ENCODE assay signal across 24 cellular contexts in genomic region chr3:197603317-197603933, GRCh38. TPM values are rescaled to one million over a fixed set of nuclear protein-coding genes. Genes with fewer than 3 reads are reported as not detected.
DNase-seq lines count a peak whose midpoint lies in the region; ATAC-seq, FAIRE-seq and TF ChIP-seq lines count a peak whose summit lies in the region.
"Had no signal": no experiment of that assay in that cellular context is flagged by ENCODE, and none has a peak within 500 bp of the region (broad histone marks: within the 10 kb centered on the region; RNA-seq: fewer than 3 reads in every experiment).

No MANE protein-coding gene starts in this region.

- TF ChIP-seq POLR2A in HepG2 (IDR thresholded peaks at IDR 0.05; ENCODE audit: insufficient read depth in 1 of 2, low read depth in 2 of 2, low read length in 2 of 2) = no peak
- TF ChIP-seq POLR2A in right lobe of liver (IDR thresholded peaks at IDR 0.05) = no peak
- TF ChIP-seq POLR2A in K562 (conservative IDR thresholded peaks at IDR 0.05) = no peak

- TF ChIP-seq RAD21 in HepG2 (CRISPR knock-in tag; IDR thresholded peaks at IDR 0.05) = no peak
- no peak for TF ChIP-seq RAD21 in K562 (CRISPR knock-in tag; conservative IDR thresholded peaks at IDR 0.05 in 1 of 2, IDR thresholded peaks at IDR 0.05 in 1 of 2)

- H3K4me1 Mint-ChIP-seq in naive thymus-derived CD8-positive, alpha-beta T cell = peaks cover 4 to 12% (median 8%) of the 10 kb centered on the region in 4 donors

- H3K36me3 Mint-ChIP-seq in naive thymus-derived CD8-positive, alpha-beta T cell = peaks cover 0 to 21% (median 0%) of the 10 kb centered on the region in 3 donors

- H4K20me1 ChIP-seq in HepG2 (ENCODE audit: insufficient read depth, low read length) = no peaks in the 10 kb centered on the region
- no peaks in the 10 kb centered on the region for H4K20me1 ChIP-seq in K562 (replicated peaks; ENCODE audit: control insufficient read depth, insufficient read depth, low read length)

- H3K36me3 ChIP-seq in HepG2 (replicated peaks in 1 of 2; ENCODE audit: control insufficient read depth in 1 of 2, insufficient read depth in 2 of 2, low read length in 2 of 2) (peaks cover 9 to 20% of the 10 kb centered on the region in 2 experiments), right lobe of liver (peaks cover 0 to 26% (median 4%) of the 10 kb centered on the region in 4 donors), K562 (ENCODE audit: control insufficient read depth, insufficient read depth, low read length) (peaks cover 25% of the 10 kb centered on the region; the same call in 2 of the 3 replicates)

- H3K4me3 ChIP-seq in HepG2 (replicated peaks in 1 of 3; ENCODE audit: insufficient read depth in 1 of 3, low read depth in 2 of 3, low read length in 3 of 3) (no peak overlapping the region), right lobe of liver (no peak overlapping the region), K562 (no peak overlapping the region), foreskin fibroblast (ENCODE audit: low read depth in 1 of 2, low read length in 2 of 2) (no peak overlapping the region)

- no peaks in the 10 kb centered on the region for H3K9me3 ChIP-seq in HepG2 (ENCODE audit: low read length)
- H3K9me3 ChIP-seq in right lobe of liver = no peaks in the 10 kb centered on the region
- no peaks in the 10 kb centered on the region for H3K9me3 ChIP-seq in K562 (replicated peaks; ENCODE audit: control insufficient read depth, insufficient read depth, low read depth, low read length)

- CTCF ChIA-PET in HepG2 (lab: Yijun Ruan, JAX; ENCODE audit: low intra/inter-chr PET ratio, low total read pairs) = no interaction called here
- CTCF ChIA-PET in K562 (lab: Yijun Ruan, JAX; ENCODE audit: low intra/inter-chr PET ratio) = no interaction called here

- H3K9ac ChIP-seq in HepG2 (ENCODE audit: insufficient read depth, low read depth, low read length) (no peak overlapping the region), K562 (ENCODE audit: insufficient read depth in 1 of 2, low read depth in 2 of 2, low read length in 2 of 2) (0 out of 4 replicates have a peak overlapping the region, but pooled peaks of 1 of the 2 experiments have one; percentile 67)

- in situ Hi-C loops in HepG2 (cut with HindIII; ENCODE audit: extremely low pct_ligation_motif_present, low pct_unique_long_range_greater_than_20kb) = no loop called here
- in situ Hi-C loops in K562 (cut with MboI) = no loop called here

- DNase-seq in HepG2 (ENCODE audit: low spot score) (no peak), right lobe of liver (no peak), K562 (ENCODE audit: extremely low read depth in 1 of 4, low spot score in 3 of 4) (no peak), foreskin fibroblast (no peak), AML-193 (lab: John Stamatoyannopoulos, UW) (no peak)
- no peak for DNase-seq in naive thymus-derived CD8-positive, alpha-beta T cell
- DNase-seq: Calu3; CD4-positive, alpha-beta T cell; DMS153; GOT3; HCEC 1CT; KG1; NCI-H1092; NCI-H1436; NCI-H187 treated with DMSO at 0.1 percent for 48 hours; NCI-H2227 treated with DMSO at 0.1 percent for 48 hours; NCI-H510A treated with DMSO at 0.1 percent for 48 hours; NCI-H748 treated with DMSO at 0.1 percent for 48 hours; SIG-M5 had no signal

- H3K79me2 ChIP-seq in HepG2 (ENCODE audit: insufficient read depth, low read length) = no peaks in the 10 kb centered on the region
- H3K79me2 ChIP-seq in K562 (ENCODE audit: control insufficient read depth, insufficient read depth, low read length) = no peaks in the 10 kb centered on the region

- no TSS peak for BruUV-seq in HepG2 (replicated peaks; lab: Mats Ljungman, UMichigan)
- no TSS peak for BruUV-seq in K562 (replicated peaks; lab: Mats Ljungman, UMichigan)

- no peaks in the 10 kb centered on the region for H3K9me1 ChIP-seq in K562 (ENCODE audit: control insufficient read depth, insufficient read depth, low read length)

- POLR2A ChIA-PET in HepG2 (lab: Yijun Ruan, JAX) = no interaction called here
- POLR2A ChIA-PET in K562 (lab: Yijun Ruan, JAX) = interaction anchor here (1.8 kb wide), 1 partner anchor 11 kb away, joined by 5 read pairs; no protein-coding TSS in a partner anchor
- POLR2A ChIA-PET in naive thymus-derived CD8-positive, alpha-beta T cell (lab: Charles Lee) = interaction anchor here (0.6 to 0.7 kb wide), 2 partner anchors 9 to 1102 kb away, joined by 4 to 6 read pairs; no protein-coding TSS in a partner anchor

- peak overlapping the region in 8 of 10 donors; percentile 13 to 91 (median 52) for H3K27ac Mint-ChIP-seq in naive thymus-derived CD8-positive, alpha-beta T cell
- H3K27ac Mint-ChIP-seq: CD4-positive, alpha-beta T cell had no signal

- H3K4me1 ChIP-seq in HepG2 (ENCODE audit: insufficient read depth, low read length) (peaks cover 12% of the 10 kb centered on the region), right lobe of liver (peaks cover 0 to 29% (median 13%) of the 10 kb centered on the region in 4 donors), K562 (replicated peaks in 1 of 2; ENCODE audit: control insufficient read depth in 2 of 2, insufficient read depth in 2 of 2, low read length in 2 of 2) (peaks cover 2 to 17% of the 10 kb centered on the region in 2 experiments; a peak in 3 of 5 replicates)

- H3K9me3 Mint-ChIP-seq in naive thymus-derived CD8-positive, alpha-beta T cell = no peaks in the 10 kb centered on the region
- H3K9me3 Mint-ChIP-seq: CD4-positive, alpha-beta T cell had no signal

- H3K27me3 Mint-ChIP-seq in naive thymus-derived CD8-positive, alpha-beta T cell = no peaks in the 10 kb centered on the region
- H3K27me3 Mint-ChIP-seq: CD4-positive, alpha-beta T cell had no signal

- no peak overlapping the region for H3K4me3 Mint-ChIP-seq in naive thymus-derived CD8-positive, alpha-beta T cell
- H3K4me3 Mint-ChIP-seq: CD4-positive, alpha-beta T cell had no signal

- no peaks in the 10 kb centered on the region; a peak in 1 of 5 replicates for H3K27me3 ChIP-seq in HepG2 (ENCODE audit: control insufficient read depth in 1 of 2, insufficient read depth in 2 of 2, low read length in 2 of 2)
- H3K27me3 ChIP-seq in right lobe of liver = no peaks in the 10 kb centered on the region
- H3K27me3 ChIP-seq in K562 (ENCODE audit: control insufficient read depth in 2 of 2, insufficient read depth in 2 of 2, low read length in 2 of 2) = no peaks in the 10 kb centered on the region

- intact Hi-C loops in HepG2 (cut with micrococcal nuclease; ENCODE audit: unreplicated experiment) (no loop called here), right lobe of liver (cut with DNase I) (no loop called here), K562 (cut with micrococcal nuclease) (no loop called here)

- H3K27ac ChIP-seq in HepG2 (ENCODE audit: extremely low read length, insufficient read depth, low read length) (no peak overlapping the region), right lobe of liver (no peak overlapping the region), K562 (ENCODE audit: extremely low read depth, low read depth, low read length) (no peak overlapping the region)
- H3K27ac ChIP-seq: HL-60 had no signal

- 99% methylated on average over 13 of the region's 15 CpGs for WGBS in HepG2 (ENCODE audit: low lambda C conversion rate)
- WGBS in right lobe of liver (ENCODE audit: insufficient coverage, low coverage, low lambda C conversion rate, missing lambda C conversion rate) = 90% methylated on average over 3 of the region's 15 CpGs
- 88% methylated on average over 11 of the region's 15 CpGs for WGBS in K562 (ENCODE audit: insufficient coverage, low coverage, missing lambda C conversion rate)

- no peak for ATAC-seq in HepG2
- no peak for ATAC-seq in right lobe of liver
- no peak for ATAC-seq in K562
- ATAC-seq in naive thymus-derived CD8-positive, alpha-beta T cell = no peak
- ATAC-seq in GM18873 (IDR thresholded peaks at IDR 0.05; ENCODE audit: low FRiP score, unreplicated experiment) = no peak

- TF ChIP-seq CTCF in HepG2 (CRISPR knock-in tag; IDR thresholded peaks at IDR 0.05) (no peak), right lobe of liver (IDR thresholded peaks at IDR 0.05) (no peak), K562 (IDR thresholded peaks at IDR 0.05 in 2 of 3, conservative IDR thresholded peaks at IDR 0.05 in 1 of 3; ENCODE audit: insufficient read depth in 2 of 3, low read depth in 1 of 3, low read length in 3 of 3) (no peak), foreskin fibroblast (IDR thresholded peaks at IDR 0.05; ENCODE audit: low read depth, low read length) (no peak)

- H3K4me2 ChIP-seq in HepG2 (ENCODE audit: low read depth, low read length) (no peak overlapping the region), K562 (ENCODE audit: insufficient read depth, low read length) (no peak overlapping the region)

- FAIRE-seq in HepG2 (lab: Jason Lieb, UNC) (no peak), K562 (lab: Jason Lieb, UNC) (no peak)
- FAIRE-seq: GM12891, GM19239 had no signal

- no peak for TF ChIP-seq EP300 in HepG2 (IDR thresholded peaks at IDR 0.05; ENCODE audit: low read depth in 2 of 2, low read length in 2 of 2)
- TF ChIP-seq EP300 in HepG2 (CRISPR knock-in tag; IDR thresholded peaks at IDR 0.05; ENCODE audit: borderline replicate concordance) = no peak
- no peak for TF ChIP-seq EP300 in K562 (IDR thresholded peaks at IDR 0.05; ENCODE audit: low read length)

- H2AFZ ChIP-seq in HepG2 (ENCODE audit: low read length) (no peak overlapping the region), K562 (ENCODE audit: low read depth, low read length) (no peak overlapping the region)

RNA-seq across cellular contexts. Expression of gene BDH1, which starts 47.7 kb away (rescaled TPM):
- total RNA-seq in HepG2 (2016; rRNA removed; fragmentation: Illumina TruSeq; extraction: Trizol) (21.2 and 26.9 TPM in 2 replicates), right lobe of liver (100 to 1,000 TPM in 5 of 6 experiments, 10 to 100 TPM in 1; 65.5 to 366 (median 233) TPM), K562 (2014; rRNA removed) (0.29 TPM in 1 of 2 replicates, not detected in the other), K562 (2014; rRNA removed; fragmentation: Illumina TruSeq; extraction: Trizol) (0.11 TPM in 1 of 2 replicates, not detected in the other), K562 (2015; rRNA removed; fragmentation: Illumina TruSeq; extraction: Trizol) (0.04 TPM in 1 of 2 replicates, not detected in the other), K562 (2021) (0.11 and 0.27 TPM in 2 replicates)
- total RNA-seq in HepG2 (2016; cell fraction: cytosol; rRNA removed; fragmentation: Illumina TruSeq; extraction: Trizol; ENCODE audit: low read depth) = 3.3 and 3.6 TPM in 2 replicates
- 21.4 and 23.7 TPM in 2 replicates for total RNA-seq in HepG2 (2016; cell fraction: insoluble cytoplasmic fraction; rRNA removed; fragmentation: Illumina TruSeq; extraction: Trizol)
- 5.1 and 6.3 TPM in 2 replicates for total RNA-seq in HepG2 (2016; cell fraction: membrane; rRNA removed; fragmentation: Illumina TruSeq; extraction: Trizol)
- total RNA-seq in HepG2 (2016; cell fraction: nucleus; rRNA removed; fragmentation: Illumina TruSeq; extraction: Trizol) = 21.5 and 22.1 TPM in 2 replicates
- polyA plus RNA-seq in HepG2 (2011; rRNA removed) (71.9 and 88.5 TPM in 2 replicates), K562 (2011; rRNA removed) (0.03 and 0.32 TPM in 2 replicates), K562 (2014; fragmentation: Illumina TruSeq; extraction: Trizol) (0.19 TPM in 1 of 2 replicates, not detected in the other), K562 (2014; fragmentation: Nextera tagmentation; extraction: Ambion mirVana) (under 1 TPM; 0.13 to 0.89 TPM), K562 (2014; rRNA removed) (0.07 and 0.69 TPM in 2 replicates)
- 48.3 and 55.2 TPM in 2 replicates for polyA plus RNA-seq in HepG2 (2011; cell fraction: cytosol; rRNA removed)
- 155 and 175 TPM in 2 replicates for polyA plus RNA-seq in HepG2 (2011; cell fraction: nucleus; rRNA removed)
- polyA plus RNA-seq in HepG2 (2012) = 58.0 and 95.2 TPM in 2 replicates
- 3.2 and 4.0 TPM in 2 replicates for polyA plus RNA-seq in HepG2 (2016; cell fraction: cytosol; fragmentation: Illumina TruSeq; extraction: Trizol; ENCODE audit: low read depth)
- 25.8 and 27.9 TPM in 2 replicates for polyA plus RNA-seq in HepG2 (2016; cell fraction: insoluble cytoplasmic fraction; fragmentation: Illumina TruSeq; extraction: Trizol; ENCODE audit: low read depth)
- polyA plus RNA-seq in HepG2 (2016; cell fraction: membrane; fragmentation: Illumina TruSeq; extraction: Trizol; ENCODE audit: low read depth) = 5.6 and 5.9 TPM in 2 replicates
- 56.0 and 59.9 TPM in 2 replicates for polyA plus RNA-seq in HepG2 (2016; cell fraction: nucleus; fragmentation: Illumina TruSeq; extraction: Trizol; ENCODE audit: insufficient read depth, low read depth)
- polyA minus RNA-seq in HepG2 (2011; rRNA and poly(A)+ RNA removed; ENCODE audit: low replicate concordance) = 7.9 and 48.3 TPM in 2 replicates
- 15.6 and 18.9 TPM in 2 replicates for polyA minus RNA-seq in HepG2 (2011; cell fraction: cytosol; rRNA and poly(A)+ RNA removed)
- polyA minus RNA-seq in HepG2 (2011; cell fraction: nucleus; rRNA and poly(A)+ RNA removed) = 54.7 and 82.6 TPM in 2 replicates
- 0.60 and 1.0 TPM in 2 replicates for total RNA-seq in K562 (2011; cell fraction: chromatin; rRNA removed; ENCODE audit: low replicate concordance)
- 0.26 and 0.33 TPM in 2 replicates for total RNA-seq in K562 (2011; cell fraction: nucleolus; rRNA removed)
- total RNA-seq in K562 (2011; cell fraction: nucleoplasm; rRNA removed) = 0.44 and 1.4 TPM in 2 replicates
- polyA plus RNA-seq in K562 (2011; cell fraction: cytosol; rRNA removed) = 0.06 and 0.22 TPM in 2 replicates
- polyA plus RNA-seq in K562 (2011; cell fraction: nucleus; rRNA removed) = 0.38 and 0.94 TPM in 2 replicates
- polyA plus RNA-seq in K562 (2012) = 0.36 and 0.76 TPM in 2 replicates
- polyA minus RNA-seq in K562 (2011; rRNA and poly(A)+ RNA removed) = 0.21 TPM in 1 of 2 replicates, not detected in the other
- polyA minus RNA-seq in K562 (2011; cell fraction: cytosol; rRNA and poly(A)+ RNA removed) = not detected in 2 replicates
- polyA minus RNA-seq in K562 (2011; cell fraction: nucleus; rRNA and poly(A)+ RNA removed) = 0.11 and 0.13 TPM in 2 replicates
- 10 to 100 TPM; 77.7 to 79.0 TPM for total RNA-seq in naive thymus-derived CD8-positive, alpha-beta T cell
- 10 to 100 TPM; 19.1 to 30.9 (median 26.6) TPM for polyA plus RNA-seq in naive thymus-derived CD8-positive, alpha-beta T cell
- total RNA-seq: G401 had no signal

Comparison
In these comparisons a context has a peak if more than half of its experiments do, and no peak if none do; other contexts are left out.
1. Of the 241 proteins assayed by ChIP-seq in both HepG2 and K562: peak only in HepG2: none; only in K562: POLR2G; in both: none; in neither: 240.